In genomic region chr20:48621256-48622078, GRCh38 we compare ENCODE assay signal across 8 cellular contexts.
DNase-seq lines count a peak whose midpoint lies in the region; ATAC-seq and TF ChIP-seq lines count a peak whose summit lies in the region.

No MANE protein-coding gene starts in this region.

- peak overlapping the region; percentile 91 for H3K27ac ChIP-seq in RWPE1

- TF ChIP-seq CTCF in RWPE1 (conservative IDR thresholded peaks at IDR 0.05; ENCODE audit: low read depth) = no peak

- CTCF ChIA-PET in RWPE1 (lab: Yijun Ruan, JAX) = interaction anchor here (0.6 to 3.2 kb wide), 73 partner anchors 8 to 1348 kb away, joined by 3 to 45 read pairs (median 7); partner anchors contain the start of gene NCOA3

- DNase-seq in left cardiac atrium = peak; percentile 20
- no peak for DNase-seq in left ventricle myocardium superior
- peak; percentile 91 for DNase-seq in RWPE1 (ENCODE audit: low spot score)
- peak; percentile 64 for DNase-seq in hepatic stellate cell (ENCODE audit: low spot score)
- no peak for DNase-seq in NCI-H524 (lab: John Stamatoyannopoulos, UW)
- no peak for DNase-seq in retina
- DNase-seq in NCI-H146 (lab: John Stamatoyannopoulos, UW) = no peak

- intact Hi-C loops in left cardiac atrium (cut with DNase I) (loop anchor here (1.0 to 5.0 kb wide), 4 partner anchors 835 to 959 kb away; no protein-coding TSS in a partner anchor), left ventricle myocardium superior (cut with micrococcal nuclease) (loop anchor here (5.0 kb wide), 1 partner anchor 959 kb away; no protein-coding TSS in a partner anchor)

- POLR2A ChIA-PET in RWPE1 (lab: Yijun Ruan, JAX; ENCODE audit: low non-redundant PET) = no interaction called here

- ATAC-seq in left cardiac atrium = no peak
- ATAC-seq in left ventricle myocardium superior = no peak
- ATAC-seq in GM21360 (IDR thresholded peaks at IDR 0.05; ENCODE audit: unreplicated experiment) = no peak

Comparison
In these comparisons a context has a peak if more than half of its experiments do, and no peak if none do; other contexts are left out.
1. DNase-seq: peak in left cardiac atrium (single experiment), RWPE1 (single experiment) and hepatic stellate cell (single experiment); none in left ventricle myocardium superior (single experiment), NCI-H524 (0 of 2), retina (single experiment) and NCI-H146 (single experiment).